ENCODE assay signal across 23 cellular contexts in genomic region chr4:1991087-1991486, GRCh38.
"Had no signal": no experiment of that assay in that cellular context is flagged by ENCODE, and none has a peak within 500 bp of the region (broad histone marks: within the 10 kb centered on the region; RNA-seq: fewer than 3 reads in every experiment).

No MANE protein-coding gene starts in this region.

- H3K9me3 ChIP-seq: adrenal gland, MG63 had no signal

- H3K27me3 ChIP-seq: adrenal gland, MG63 had no signal

- H3K4me3 Mint-ChIP-seq: activated CD8-positive, alpha-beta T cell treated with anti-CD3 and anti-CD28 coated beads, Interleukin-2, amount 10 ng/mL, durations not matched to agents 7 days and 5 days; activated naive CD8-positive, alpha-beta T cell treated with anti-CD3 and anti-CD28 coated beads, Interleukin-2, amount 10 ng/mL, durations not matched to agents 7 days and 5 days; activated T-helper 1 cell treated with anti-CD3 and anti-CD28 coated beads, Interleukin-12 subunit alpha, Interleukin-12 subunit beta, Interleukin-2, Interleukin-4 antibody, amounts not matched to agents 30 ng/mL and 10 ng/mL and 1 ng/mL, durations not matched to agents 14 hours and 24 hours and 36 hours; T-helper 1 cell treated with Interleukin-12 subunit alpha and Interleukin-12 subunit beta and Interleukin-4 antibody, amounts not matched to agents 30 μg/mL and 1 μg/mL, for 36 hours had no signal

- H3K27me3 Mint-ChIP-seq: activated naive CD8-positive, alpha-beta T cell treated with anti-CD3 and anti-CD28 coated beads, Interleukin-2, amount 10 ng/mL, durations not matched to agents 7 days and 5 days had no signal

- ATAC-seq: activated CD4-positive, CD25-positive, alpha-beta regulatory T cell treated with anti-CD3 and anti-CD28 coated beads, Interleukin-2, amount 50 U/mL, for 24 hours; activated CD8-positive, alpha-beta T cell treated with anti-CD3 and anti-CD28 coated beads, Interleukin-2, amount 10 ng/mL, durations not matched to agents 7 days and 5 days had no signal

- H3K4me1 ChIP-seq: adrenal gland had no signal

- DNase-seq: activated CD4-positive, alpha-beta T cell treated with anti-CD3 and anti-CD28 coated beads for 4 hours; activated CD4-positive, alpha-beta T cell treated with anti-CD3 and anti-CD28 coated beads, Interleukin-2, amount 50 U/mL, for 4 hours; activated CD8-positive, alpha-beta T cell treated with anti-CD3 and anti-CD28 coated beads, Interleukin-2, amount 10 ng/mL, durations not matched to agents 7 days and 5 days; activated effector memory CD4-positive, alpha-beta T cell treated with Interleukin-2 at 50 U/mL for 16 hours; activated naive CD4-positive, alpha-beta T cell treated with Interleukin-2 at 50 U/mL for 16 hours; activated naive CD8-positive, alpha-beta T cell treated with anti-CD3 and anti-CD28 coated beads, Interleukin-2, amount 10 ng/mL, durations not matched to agents 7 days and 5 days; anterior cingulate cortex; MG63; MV-4-11; NCI-H1092 treated with DMSO at 0.1 percent for 48 hours; NCI-H1417 treated with DMSO at 0.1 percent for 48 hours; NCI-H1694; NCI-H2029; NCI-H2107; NCI-H2171 treated with DMSO at 0.1 percent for 48 hours; NCI-H226; NCI-H526; NCI-H774; SIG-M5 had no signal

- H3K4me1 Mint-ChIP-seq: activated naive CD8-positive, alpha-beta T cell treated with anti-CD3 and anti-CD28 coated beads, Interleukin-2, amount 10 ng/mL, durations not matched to agents 7 days and 5 days had no signal

- H3K4me3 ChIP-seq: adrenal gland, MG63 had no signal

- H3K27ac Mint-ChIP-seq: activated CD8-positive, alpha-beta T cell treated with anti-CD3 and anti-CD28 coated beads, Interleukin-2, amount 10 ng/mL, durations not matched to agents 7 days and 5 days; activated naive CD8-positive, alpha-beta T cell treated with anti-CD3 and anti-CD28 coated beads, Interleukin-2, amount 10 ng/mL, durations not matched to agents 7 days and 5 days; activated T-helper 1 cell treated with anti-CD3 and anti-CD28 coated beads, Interleukin-12 subunit alpha, Interleukin-12 subunit beta, Interleukin-2, Interleukin-4 antibody, amounts not matched to agents 30 ng/mL and 10 ng/mL and 1 ng/mL, durations not matched to agents 14 hours and 24 hours and 36 hours; T-helper 1 cell treated with Interleukin-12 subunit alpha and Interleukin-12 subunit beta and Interleukin-4 antibody, amounts not matched to agents 30 μg/mL and 1 μg/mL, for 36 hours had no signal

- H3K36me3 ChIP-seq: MG63 had no signal

- H3K27ac ChIP-seq: adrenal gland had no signal
